In the genomic region with DNA sequence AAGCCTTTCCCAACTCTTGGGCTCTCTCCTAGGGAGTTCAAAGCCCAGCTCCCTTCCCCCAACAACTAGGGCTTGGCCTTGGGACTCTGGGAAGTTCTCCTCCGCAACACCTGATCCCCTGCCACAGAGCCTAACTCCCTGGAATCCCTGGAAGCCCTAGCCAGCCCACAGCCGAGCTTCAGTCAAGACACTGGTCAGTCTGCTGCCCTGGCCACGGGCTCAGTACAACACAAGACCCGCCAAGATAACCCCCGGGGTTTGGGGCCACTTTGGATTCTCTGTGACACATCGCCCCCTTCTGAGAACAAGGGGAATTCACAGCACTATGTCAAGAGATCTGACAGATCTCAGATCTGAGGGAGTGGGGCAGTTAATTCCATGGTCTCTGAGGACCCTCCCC, we compare ENCODE assay signal across 9 cellular contexts. TPM values are rescaled to one million over a fixed set of nuclear protein-coding genes. Genes with fewer than 3 reads are reported as not detected.
DNase-seq lines count a peak whose midpoint lies in the region; ATAC-seq and TF ChIP-seq lines count a peak whose summit lies in the region.
"Had no signal": no experiment of that assay in that cellular context is flagged by ENCODE, and none has a peak within 500 bp of the region (broad histone marks: within the 10 kb centered on the region; RNA-seq: fewer than 3 reads in every experiment).

No MANE protein-coding gene starts in this region.

- in situ Hi-C loops in GM13976 (cut with MboI; ENCODE audit: low sequenced_read_pairs, unreplicated experiment): no loop called here

- no peak overlapping the region for H2AFZ ChIP-seq in hepatocyte

- no peak overlapping the region for H3K27ac ChIP-seq in SJCRH30
- H3K27ac ChIP-seq in hepatocyte: no peak overlapping the region

- WGBS in hepatocyte (ENCODE audit: low lambda C conversion rate, missing lambda C conversion rate): 23% methylated on average over 6 of the region's 6 CpGs

- H4K20me1 ChIP-seq in hepatocyte (ENCODE audit: insufficient read depth, poor library complexity, severe bottlenecking): no peaks in the 10 kb centered on the region

- peaks cover 9% of the 10 kb centered on the region for H3K4me1 Mint-ChIP-seq in stimulated activated effector memory CD8-positive, alpha-beta T cell treated with anti-CD3 and anti-CD28 coated beads, Interleukin-12 subunit alpha, Interleukin-12 subunit beta, amount 100 ng/mL, for 72 hours

- no peaks in the 10 kb centered on the region for H3K79me2 ChIP-seq in hepatocyte

- TF ChIP-seq CTCF in AG04449 (IDR thresholded peaks at IDR 0.05; ENCODE audit: insufficient read depth, low read length, missing control alignments) (peak; percentile 7), GM13976 (IDR thresholded peaks at IDR 0.05; ENCODE audit: borderline replicate concordance, control extremely low read depth, extremely low read depth, insufficient read depth, missing control alignments) (peak; percentile 23), hepatocyte (IDR thresholded peaks at IDR 0.05; ENCODE audit: poor library complexity) (peak; percentile 60)

- H3K27me3 ChIP-seq in SJCRH30: no peaks in the 10 kb centered on the region
- peaks cover 25% of the 10 kb centered on the region for H3K27me3 ChIP-seq in hepatocyte

- H3K4me3 ChIP-seq in AG04449 (ENCODE audit: low read depth, low read length) (no peak overlapping the region), SJCRH30 (no peak overlapping the region), hepatocyte (no peak overlapping the region)

- H3K36me3 ChIP-seq in SJCRH30: no peaks in the 10 kb centered on the region
- no peaks in the 10 kb centered on the region for H3K36me3 ChIP-seq in hepatocyte (replicated peaks; ENCODE audit: insufficient read depth, low read depth)

- no peaks in the 10 kb centered on the region for H3K9me3 Mint-ChIP-seq in stimulated activated effector memory CD8-positive, alpha-beta T cell treated with anti-CD3 and anti-CD28 coated beads, Interleukin-12 subunit alpha, Interleukin-12 subunit beta, amount 100 ng/mL, for 72 hours

- H3K4me1 ChIP-seq in SJCRH30: no peaks in the 10 kb centered on the region
- peaks cover 7% of the 10 kb centered on the region for H3K4me1 ChIP-seq in hepatocyte (ENCODE audit: insufficient read depth)

- H3K36me3 Mint-ChIP-seq in stimulated activated effector memory CD8-positive, alpha-beta T cell treated with anti-CD3 and anti-CD28 coated beads, Interleukin-12 subunit alpha, Interleukin-12 subunit beta, amount 100 ng/mL, for 72 hours: no peaks in the 10 kb centered on the region

- H3K9me3 ChIP-seq in SJCRH30 (replicated peaks): no peaks in the 10 kb centered on the region
- no peaks in the 10 kb centered on the region for H3K9me3 ChIP-seq in hepatocyte (ENCODE audit: low read depth)

- CTCF ChIA-PET in AG04449 (lab: Yijun Ruan, JAX): interaction anchor here (0.8 to 9.1 kb wide), 9 partner anchors 10 to 200 kb away, joined by 3 to 111 read pairs (median 11); no protein-coding TSS in a partner anchor

- DNase-seq in AG04449 (ENCODE audit: low read depth, low spot score) (no peak), GM13976 (ENCODE audit: low spot score) (peak; percentile 64), SJCRH30 (peak; percentile 32 to 59), hepatocyte (ENCODE audit: low spot score) (peak; percentile 34), Ammon's horn (ENCODE audit: low spot score) (no peak), LoVo (ENCODE audit: low spot score) (no peak)
- no peak for DNase-seq in activated CD8-positive, alpha-beta memory T cell treated with anti-CD3 and anti-CD28 coated beads, Interleukin-2, amount 50 U/mL, for 4 hours
- no peak for DNase-seq in stimulated activated effector memory CD8-positive, alpha-beta T cell treated with anti-CD3 and anti-CD28 coated beads, Interleukin-12 subunit alpha, Interleukin-12 subunit beta, amount 100 ng/mL, for 72 hours (ENCODE audit: low spot score in 2 of 2)

- no peak overlapping the region for H3K27ac Mint-ChIP-seq in stimulated activated effector memory CD8-positive, alpha-beta T cell treated with anti-CD3 and anti-CD28 coated beads, Interleukin-12 subunit alpha, Interleukin-12 subunit beta, amount 100 ng/mL, for 72 hours

- no peak overlapping the region for H3K4me2 ChIP-seq in hepatocyte

- no peaks in the 10 kb centered on the region for H3K9me2 ChIP-seq in hepatocyte (replicated peaks; ENCODE audit: insufficient read depth)

- no peak for ATAC-seq in stimulated activated effector memory CD8-positive, alpha-beta T cell treated with anti-CD3 and anti-CD28 coated beads, Interleukin-12 subunit alpha, Interleukin-12 subunit beta, amount 100 ng/mL, for 72 hours

- no peak overlapping the region for H3K4me3 Mint-ChIP-seq in stimulated activated effector memory CD8-positive, alpha-beta T cell treated with anti-CD3 and anti-CD28 coated beads, Interleukin-12 subunit alpha, Interleukin-12 subunit beta, amount 100 ng/mL, for 72 hours

- POLR2A ChIA-PET in AG04449 (lab: Yijun Ruan, JAX): no interaction called here

RNA-seq across cellular contexts. Expression of gene SLC22A12, which starts 58.3 kb away (rescaled TPM):
- not detected in 2 replicates for total RNA-seq in SJCRH30 (2014; rRNA removed; shearing (Covaris generic))
- not detected in 2 replicates for total RNA-seq in hepatocyte
- polyA plus RNA-seq in hepatocyte: 0.11 TPM in 1 of 2 replicates, not detected in the other
- total RNA-seq: T-helper 2 cell treated with Interferon-gamma antibody and Interleukin-4, amounts not matched to agents 100 ng/mL and 5 ng/mL, for 36 hours had no signal

Comparison
In these comparisons a context has a peak if more than half of its experiments do, and no peak if none do; other contexts are left out.
1. DNase-seq: peak in GM13976 (single experiment), SJCRH30 (2 of 2) and hepatocyte (single experiment); none in AG04449 (single experiment), Ammon's horn (single experiment), LoVo (single experiment), activated CD8-positive, alpha-beta memory T cell treated with anti-CD3 and anti-CD28 coated beads, Interleukin-2, amount 50 U/mL, for 4 hours (single experiment) and stimulated activated effector memory CD8-positive, alpha-beta T cell treated with anti-CD3 and anti-CD28 coated beads, Interleukin-12 subunit alpha, Interleukin-12 subunit beta, amount 100 ng/mL, for 72 hours (0 of 2).
2. CTCF ChIP-seq: peak in every context shown above with its lines; median percentile 60 in hepatocyte; 23 in GM13976; 7 in AG04449.